ENCODE assay signal across 8 cellular contexts in genomic region chr16:48384982-48385271, GRCh38. TPM values are rescaled to one million over a fixed set of nuclear protein-coding genes. Genes with fewer than 3 reads are reported as not detected.
DNase-seq lines count a peak whose midpoint lies in the region; ATAC-seq and TF ChIP-seq lines count a peak whose summit lies in the region.

No MANE protein-coding gene starts in this region.

- H3K27ac ChIP-seq in VCaP, result peak overlapping the region; percentile 92
- H3K27ac ChIP-seq in right atrium auricular region, result peak overlapping the region; percentile 98
- peak overlapping the region; percentile 94 to 100 (median 99) for H3K27ac ChIP-seq in spleen

- ATAC-seq in GM18873 (IDR thresholded peaks at IDR 0.05; ENCODE audit: low FRiP score, unreplicated experiment) (peak; percentile 43), HG03064 (IDR thresholded peaks at IDR 0.05; ENCODE audit: low read depth, unreplicated experiment) (peak; percentile 45)

- H3K4me1 ChIP-seq in right atrium auricular region (peaks cover 0 to 49% of the 10 kb centered on the region in 2 donors), spleen (peaks cover 0 to 60% (median 48%) of the 10 kb centered on the region in 6 donors)

- H3K27me3 ChIP-seq in BJ (ENCODE audit: control insufficient read depth, insufficient read depth, low read length), result no peaks in the 10 kb centered on the region
- H3K27me3 ChIP-seq in right atrium auricular region, result no peaks in the 10 kb centered on the region
- H3K27me3 ChIP-seq in spleen (replicated peaks in 1 of 7), result no peaks in the 10 kb centered on the region

- H3K4me3 ChIP-seq in BJ (ENCODE audit: low read depth, low read length) (peak overlapping the region; percentile 83), right atrium auricular region (peak overlapping the region; percentile 93), spleen (peak overlapping the region; percentile 44 to 92 (median 77))

- POLR2A ChIA-PET in BJ (lab: Charles Lee), result no interaction called here

- no peak for TF ChIP-seq POLR2A in spleen (IDR thresholded peaks at IDR 0.05)

- TF ChIP-seq CTCF in BJ (IDR thresholded peaks at IDR 0.05; ENCODE audit: insufficient read depth, low read depth, low read length), result no peak
- no peak for TF ChIP-seq CTCF in VCaP (conservative IDR thresholded peaks at IDR 0.05)
- TF ChIP-seq CTCF in right atrium auricular region (IDR thresholded peaks at IDR 0.05), result no peak
- TF ChIP-seq CTCF in spleen (IDR thresholded peaks at IDR 0.05 in 8 of 11, conservative IDR thresholded peaks at IDR 0.05 in 3 of 11), result no peak

- DNase-seq in BJ (ENCODE audit: low read depth) (no peak), right atrium auricular region (ENCODE audit: low spot score) (no peak), spleen (no peak), D341Med (ENCODE audit: low spot score) (no peak)
- DNase-seq in activated CD8-positive, alpha-beta memory T cell treated with anti-CD3 and anti-CD28 coated beads for 24 hours, result no peak

- H3K9me3 ChIP-seq in right atrium auricular region (no peaks in the 10 kb centered on the region), spleen (no peaks in the 10 kb centered on the region)

- CTCF ChIA-PET in BJ (lab: Yijun Ruan, JAX), result interaction anchor here (0.8 to 1.6 kb wide), 4 partner anchors 15 to 246 kb away, joined by 3 to 7 read pairs (median 3); no protein-coding TSS in a partner anchor

- intact Hi-C loops in spleen (cut with DNase I; ENCODE audit: low total_unique reads), result no loop called here

- no peaks in the 10 kb centered on the region for H3K36me3 ChIP-seq in BJ (ENCODE audit: control insufficient read depth, insufficient read depth, low read length)
- H3K36me3 ChIP-seq in right atrium auricular region, result no peaks in the 10 kb centered on the region
- no peaks in the 10 kb centered on the region for H3K36me3 ChIP-seq in spleen

- 0 to 1% (median 0%) methylated on average over 18 to 42 of the region's 42 CpGs; no CpG with 5 or more reads in 1 of the 5 donors for WGBS in spleen, 5 donors

RNA-seq across cellular contexts. Expression of gene SIAH1, which starts 0.3 kb away (rescaled TPM):
- polyA plus RNA-seq in BJ (2011; rRNA removed) (11.7 and 18.3 TPM in 2 replicates), spleen (10 to 100 TPM; 11.9 to 17.0 (median 16.0) TPM)
- 20.0 and 26.4 TPM in 2 replicates for polyA minus RNA-seq in BJ (2011; rRNA and poly(A)+ RNA removed)
- total RNA-seq in right atrium auricular region (10 to 100 TPM; 12.3 to 18.0 TPM), spleen (10 to 100 TPM; 22.6 to 32.6 (median 27.6) TPM)
